In the genomic region with DNA sequence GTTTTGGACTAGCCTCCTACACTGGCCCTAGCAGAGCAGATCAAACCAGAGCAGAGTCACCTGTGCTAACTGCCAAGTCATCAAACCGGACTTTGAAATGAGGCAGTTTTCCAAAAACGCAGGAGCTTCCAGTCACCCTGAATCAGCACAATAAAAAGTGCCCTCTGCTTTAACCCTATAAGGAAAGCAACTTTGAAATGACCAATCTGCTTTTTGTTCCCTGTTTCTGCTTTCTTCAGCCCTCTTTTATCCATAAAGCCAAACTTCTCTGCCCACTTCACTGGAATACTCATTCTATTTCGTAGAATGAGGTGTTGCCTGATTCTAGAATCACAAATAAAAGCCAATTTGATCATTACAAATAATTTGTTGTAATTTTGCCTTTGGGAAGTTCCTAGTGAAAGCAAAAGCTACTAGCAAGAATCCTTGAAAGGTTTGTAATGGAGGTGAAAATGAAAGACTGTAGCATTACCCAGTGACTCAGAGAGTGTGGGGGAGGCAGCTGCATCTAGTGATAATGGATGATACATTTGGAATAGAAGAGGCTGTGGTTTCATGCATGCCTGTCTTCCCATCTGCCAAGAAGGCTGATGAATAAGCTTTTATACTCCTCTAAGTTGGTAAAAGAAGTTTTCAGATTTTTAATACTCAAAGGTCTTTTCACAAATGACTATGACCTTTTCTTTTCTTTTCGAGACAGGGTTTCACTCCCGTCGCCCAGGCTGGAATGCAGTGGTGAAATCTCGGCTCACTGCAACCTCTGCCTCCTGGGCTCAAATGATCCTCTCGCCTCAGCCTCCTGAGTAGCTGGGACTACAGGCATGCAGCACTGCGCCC, we compare ENCODE assay signal across 9 cellular contexts. TPM values are rescaled to one million over a fixed set of nuclear protein-coding genes. Genes with fewer than 3 reads are reported as not detected.
A peak's percentile ranks its signal among the peaks of the same experiment; 100 is the strongest.
DNase-seq lines count a peak whose midpoint lies in the region; ATAC-seq and TF ChIP-seq lines count a peak whose summit lies in the region.
"Had no signal": no experiment of that assay in that cellular context is flagged by ENCODE, and none has a peak within 500 bp of the region (broad histone marks: within the 10 kb centered on the region; RNA-seq: fewer than 3 reads in every experiment).

No MANE protein-coding gene starts in this region.

- H3K9ac ChIP-seq in GM23248 (peak overlapping the region; percentile 83), fibroblast of lung (ENCODE audit: insufficient read depth, low read length) (no peak overlapping the region)

- H3K4me2 ChIP-seq in GM23248 (ENCODE audit: unreplicated experiment) (peak overlapping the region; percentile 82), fibroblast of lung (ENCODE audit: extremely low read depth, insufficient read depth, low read length) (peak overlapping the region; percentile 67)

- H3K4me1 ChIP-seq in GM23248 (ENCODE audit: insufficient read depth) (peaks cover 40% of the 10 kb centered on the region), SJSA1 (replicated peaks) (peaks cover 22% of the 10 kb centered on the region), fibroblast of lung (ENCODE audit: control insufficient read depth, extremely low read depth, insufficient read depth, low read length) (peaks cover 14% of the 10 kb centered on the region)

- no peak for ATAC-seq in HG02798 (IDR thresholded peaks at IDR 0.05; ENCODE audit: poor library complexity, unreplicated experiment)
- no peak for ATAC-seq in HG03196 (IDR thresholded peaks at IDR 0.05; ENCODE audit: unreplicated experiment)
- no peak for ATAC-seq in HG03354 (IDR thresholded peaks at IDR 0.05; ENCODE audit: poor library complexity, severe bottlenecking, unreplicated experiment)

- DNase-seq in GM23248 (peak; percentile 97), SJSA1 (ENCODE audit: low read depth in 1 of 2, low spot score in 2 of 2) (peak; percentile 61 to 74), fibroblast of lung (ENCODE audit: low read depth in 2 of 2) (peak; percentile 90 to 98), putamen (ENCODE audit: low spot score) (peak; percentile 70), NCI-H2081 treated with DMSO at 0.1 percent for 48 hours (lab: John Stamatoyannopoulos, UW) (no peak)

- 15 to 16% methylated on average over 9 of the region's 9 CpGs for WGBS in GM23248 (ENCODE audit: low coverage in 1 of 2, low lambda C conversion rate in 2 of 2, missing lambda C conversion rate in 2 of 2), 2 experiments

- H3K79me2 ChIP-seq in GM23248 (ENCODE audit: insufficient read depth) (no peaks in the 10 kb centered on the region), fibroblast of lung (ENCODE audit: control insufficient read depth, insufficient read depth, low read length) (no peaks in the 10 kb centered on the region)

- peak overlapping the region; percentile 98 for H3K27ac ChIP-seq in GM23248
- H3K27ac ChIP-seq in SJSA1: peak overlapping the region; percentile 95
- peak overlapping the region; percentile 69 for H3K27ac ChIP-seq in fibroblast of lung (ENCODE audit: insufficient read depth, low read length)

- H2AFZ ChIP-seq in GM23248: peak overlapping the region; percentile 47
- no peak overlapping the region for H2AFZ ChIP-seq in fibroblast of lung (ENCODE audit: low read length)

- H4K20me1 ChIP-seq in GM23248 (ENCODE audit: insufficient read depth): no peaks in the 10 kb centered on the region
- no peaks in the 10 kb centered on the region for H4K20me1 ChIP-seq in fibroblast of lung (ENCODE audit: control insufficient read depth, extremely low read depth, insufficient read depth, low read length)

- in situ Hi-C loops in GM23248 (cut with MboI): no loop called here

- no peaks in the 10 kb centered on the region for H3K9me2 ChIP-seq in GM23248 (ENCODE audit: insufficient read depth)

- H3K27me3 ChIP-seq in GM23248 (replicated peaks; ENCODE audit: insufficient read depth) (no peaks in the 10 kb centered on the region), SJSA1 (replicated peaks) (no peaks in the 10 kb centered on the region), fibroblast of lung (ENCODE audit: control insufficient read depth, insufficient read depth, low read length) (no peaks in the 10 kb centered on the region)

- no peaks in the 10 kb centered on the region for H3K9me3 ChIP-seq in GM23248 (ENCODE audit: low read depth)
- no peaks in the 10 kb centered on the region; the same call in 1 of the 2 replicates for H3K9me3 ChIP-seq in SJSA1 (replicated peaks)
- H3K9me3 ChIP-seq in fibroblast of lung (ENCODE audit: control insufficient read depth, insufficient read depth, low read depth, low read length): no peaks in the 10 kb centered on the region

- no peaks in the 10 kb centered on the region for H3K36me3 ChIP-seq in GM23248 (ENCODE audit: low read depth)
- no peaks in the 10 kb centered on the region for H3K36me3 ChIP-seq in SJSA1
- no peaks in the 10 kb centered on the region for H3K36me3 ChIP-seq in fibroblast of lung (ENCODE audit: control insufficient read depth, insufficient read depth, low read length)

- H3F3A ChIP-seq in GM23248 (ENCODE audit: insufficient read depth): peaks cover 39% of the 10 kb centered on the region

- peak overlapping the region; percentile 61 for H3K4me3 ChIP-seq in GM23248
- no peak overlapping the region for H3K4me3 ChIP-seq in SJSA1
- H3K4me3 ChIP-seq in fibroblast of lung (replicated peaks in 1 of 4; ENCODE audit: control extremely low read depth in 1 of 4, insufficient read depth in 1 of 4, low read depth in 3 of 4, low read length in 4 of 4): peak overlapping the region in 2 of 4 experiments; percentile 14 to 23

- no peak for TF ChIP-seq CTCF in fibroblast of lung (conservative IDR thresholded peaks at IDR 0.05 in 1 of 2, IDR thresholded peaks at IDR 0.05 in 1 of 2; ENCODE audit: low read depth in 1 of 2, low read length in 2 of 2)

RNA-seq across cellular contexts. Expression of gene SPAAR, which starts 14.9 kb away (rescaled TPM):
- not detected in 2 replicates for total RNA-seq in GM23248 (2014; rRNA removed; shearing (Covaris generic))
- polyA plus RNA-seq in GM23248 (2016; fragmentation: Nextera tagmentation; extraction: Ambion mirVana) (0.23 and 0.39 TPM in 2 replicates), fibroblast of lung (0.34 and 0.41 TPM in 2 replicates)
- total RNA-seq in SJSA1 (2014; rRNA removed; shearing (Covaris generic)): not detected in 2 replicates
- under 0.01 and 0.17 TPM in 2 replicates for total RNA-seq in fibroblast of lung
- polyA plus RNA-seq in fibroblast of lung (2012): 0.37 and 0.48 TPM in 2 replicates
- not detected in 2 replicates for polyA minus RNA-seq in fibroblast of lung (ENCODE audit: low replicate concordance)

RNA-seq across cellular contexts. Expression of gene HRCT1, which starts 18.1 kb away (rescaled TPM):
- total RNA-seq in GM23248 (2014; rRNA removed; shearing (Covaris generic)): 0.76 and 1.2 TPM in 2 replicates
- polyA plus RNA-seq in GM23248 (2016; fragmentation: Nextera tagmentation; extraction: Ambion mirVana): 3.4 and 3.6 TPM in 2 replicates
- total RNA-seq in SJSA1 (2014; rRNA removed; shearing (Covaris generic)): 0.63 TPM in 1 of 2 replicates, not detected in the other
- 0.26 and 1.2 TPM in 2 replicates for total RNA-seq in fibroblast of lung
- polyA plus RNA-seq in fibroblast of lung: 3.1 and 3.3 TPM in 2 replicates
- polyA plus RNA-seq in fibroblast of lung (2012): 5.9 and 6.3 TPM in 2 replicates
- 5.4 and 6.0 TPM in 2 replicates for polyA minus RNA-seq in fibroblast of lung (ENCODE audit: low replicate concordance)

RNA-seq across cellular contexts. Expression of gene OR2S2, which starts 33.8 kb away (rescaled TPM):
- total RNA-seq in GM23248 (2014; rRNA removed; shearing (Covaris generic)): 0.11 TPM in 1 of 2 replicates, not detected in the other
- polyA plus RNA-seq in GM23248 (2016; fragmentation: Nextera tagmentation; extraction: Ambion mirVana): 0.30 and 0.67 TPM in 2 replicates
- total RNA-seq in SJSA1 (2014; rRNA removed; shearing (Covaris generic)): not detected in 2 replicates
- total RNA-seq in fibroblast of lung: 0.17 TPM in 1 of 2 replicates, not detected in the other
- 0.17 and 0.18 TPM in 2 replicates for polyA plus RNA-seq in fibroblast of lung
- polyA plus RNA-seq in fibroblast of lung (2012): not detected in 2 replicates
- polyA minus RNA-seq in fibroblast of lung (ENCODE audit: low replicate concordance): not detected in 2 replicates
- total RNA-seq: pulmonary artery endothelial cell had no signal

RNA-seq across cellular contexts. Expression of gene OR13J1, which starts 53.9 kb away (rescaled TPM):
- total RNA-seq in GM23248 (2014; rRNA removed; shearing (Covaris generic)): not detected in 2 replicates
- polyA plus RNA-seq in GM23248 (2016; fragmentation: Nextera tagmentation; extraction: Ambion mirVana) (not detected in 2 replicates), fibroblast of lung (not detected in 2 replicates)
- total RNA-seq in SJSA1 (2014; rRNA removed; shearing (Covaris generic)): not detected in 2 replicates
- not detected in 2 replicates for total RNA-seq in fibroblast of lung
- polyA plus RNA-seq in fibroblast of lung (2012): not detected in 2 replicates
- polyA minus RNA-seq in fibroblast of lung (ENCODE audit: low replicate concordance): not detected in 2 replicates
- total RNA-seq: pulmonary artery endothelial cell had no signal
